Comparison of ENCODE assay signal across 8 cellular contexts in the genomic region with DNA sequence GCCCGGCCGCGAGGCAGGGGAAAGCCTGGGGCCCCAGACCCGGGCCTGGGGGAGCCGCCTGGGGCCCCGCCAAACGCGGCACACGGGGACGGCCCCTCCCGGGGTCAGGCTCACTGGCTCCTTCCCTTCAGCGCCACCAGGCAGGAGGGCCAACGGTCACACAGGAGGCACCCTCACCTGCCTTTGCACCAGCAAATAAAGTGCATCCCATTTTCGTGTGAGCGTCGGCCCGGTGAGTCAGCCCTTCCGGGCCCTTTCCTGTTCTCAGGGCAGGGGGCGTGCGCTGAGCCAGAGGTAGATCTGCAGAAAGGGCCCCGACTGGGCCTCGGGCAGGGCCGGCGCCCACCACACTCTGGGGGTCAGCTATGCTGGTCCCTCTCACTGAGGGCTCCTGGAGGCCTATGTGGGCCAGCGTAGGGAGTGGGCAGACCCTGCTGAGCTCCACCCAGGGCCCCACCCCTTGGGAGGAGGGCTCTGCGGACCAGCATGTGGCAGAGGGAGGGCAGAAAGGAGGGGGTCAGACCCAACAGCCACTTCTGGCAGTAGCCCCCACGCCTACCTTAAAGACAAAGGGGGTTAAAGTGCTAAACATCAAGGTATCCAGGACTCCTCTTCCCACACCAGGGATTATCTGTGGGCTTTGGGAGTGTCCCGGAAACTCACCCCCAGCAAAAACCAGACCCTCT. TPM values are rescaled to one million over a fixed set of nuclear protein-coding genes. Genes with fewer than 3 reads are reported as not detected.
DNase-seq lines count a peak whose midpoint lies in the region; ATAC-seq and TF ChIP-seq lines count a peak whose summit lies in the region.

No MANE protein-coding gene starts in this region.

- H3K9me3 ChIP-seq in esophagus muscularis mucosa = no peaks in the 10 kb centered on the region
- H3K9me3 ChIP-seq in suprapubic skin = no peaks in the 10 kb centered on the region

- peaks cover 39% of the 10 kb centered on the region for H3K4me1 Mint-ChIP-seq in activated T-cell treated with anti-CD3 and anti-CD28 coated beads, Interleukin-2, amount 50 U/mL, for 4 hours (ENCODE audit: low read depth)

- peaks cover 10 to 38% (median 37%) of the 10 kb centered on the region in 4 donors for H3K36me3 ChIP-seq in esophagus muscularis mucosa
- peaks cover 33% of the 10 kb centered on the region for H3K36me3 ChIP-seq in suprapubic skin

- no peaks in the 10 kb centered on the region for H3K9me3 Mint-ChIP-seq in activated T-cell treated with anti-CD3 and anti-CD28 coated beads, Interleukin-2, amount 50 U/mL, for 4 hours

- H3K4me1 ChIP-seq in esophagus muscularis mucosa = peaks cover 47 to 52% (median 51%) of the 10 kb centered on the region in 4 donors
- H3K4me1 ChIP-seq in suprapubic skin = peaks cover 55% of the 10 kb centered on the region

- ATAC-seq in HG03460 (IDR thresholded peaks at IDR 0.05; ENCODE audit: unreplicated experiment) = peak; percentile 20
- ATAC-seq in activated T-cell treated with anti-CD3 and anti-CD28 coated beads, Interleukin-2, amount 50 U/mL, for 4 hours = peak; percentile 53 to 55
- ATAC-seq in HG02884 (IDR thresholded peaks at IDR 0.05; ENCODE audit: unreplicated experiment) = no peak

- intact Hi-C loops in esophagus muscularis mucosa (cut with DNase I) = no loop called here

- TF ChIP-seq CTCF in GM10248 (IDR thresholded peaks at IDR 0.05; ENCODE audit: control extremely low read depth, extremely low read depth, low read depth, missing control alignments) (no peak), esophagus muscularis mucosa (IDR thresholded peaks at IDR 0.05) (no peak), suprapubic skin (IDR thresholded peaks at IDR 0.05) (peak in 1 of 2 donors; percentile 11)

- H3K27ac ChIP-seq in esophagus muscularis mucosa (replicated peaks in 1 of 4) (peak overlapping the region; percentile 61 to 94 (median 71)), suprapubic skin (peak overlapping the region; percentile 64)

- H3K27me3 ChIP-seq in esophagus muscularis mucosa (no peaks in the 10 kb centered on the region), suprapubic skin (no peaks in the 10 kb centered on the region)

- DNase-seq in GM10248 (ENCODE audit: extremely low spot score) (peak; percentile 71), NOMO-1 (lab: John Stamatoyannopoulos, UW; ENCODE audit: unreplicated experiment in 2 of 2) (peak; percentile 35 to 58), esophagus muscularis mucosa (ENCODE audit: extremely low spot score) (no peak), myocyte (ENCODE audit: low read depth) (peak; percentile 87), suprapubic skin (ENCODE audit: low spot score in 2 of 2) (peak in 1 of 2 donors; percentile 84)
- DNase-seq in activated T-cell treated with anti-CD3 and anti-CD28 coated beads, Interleukin-2, amount 50 U/mL, for 4 hours = peak; percentile 71

- H3K4me3 ChIP-seq in esophagus muscularis mucosa (peak overlapping the region; percentile 93 to 100 (median 94)), suprapubic skin (peak overlapping the region; percentile 82)

- POLR2A ChIA-PET in GM10248 (lab: Yijun Ruan, JAX) = no interaction called here

- TF ChIP-seq POLR2A in esophagus muscularis mucosa (IDR thresholded peaks at IDR 0.05; ENCODE audit: low read depth) (peak; percentile 34), suprapubic skin (IDR thresholded peaks at IDR 0.05) (no peak)

- peak overlapping the region; percentile 82 for H3K4me3 Mint-ChIP-seq in activated T-cell treated with anti-CD3 and anti-CD28 coated beads, Interleukin-2, amount 50 U/mL, for 4 hours

- TF ChIP-seq EP300 in esophagus muscularis mucosa (IDR thresholded peaks at IDR 0.05) (no peak), suprapubic skin (IDR thresholded peaks at IDR 0.05) (no peak)

- CTCF ChIA-PET in GM10248 (lab: Yijun Ruan, JAX) = interaction anchor here (1.0 to 2.0 kb wide), 4 partner anchors 9 to 419 kb away, joined by 3 to 9 read pairs (median 4); a partner anchor contains a TSS

- H3K36me3 Mint-ChIP-seq in activated T-cell treated with anti-CD3 and anti-CD28 coated beads, Interleukin-2, amount 50 U/mL, for 4 hours (ENCODE audit: insufficient read depth) = no peaks in the 10 kb centered on the region

- WGBS in esophagus muscularis mucosa = 4% methylated on average over 20 of the region's 28 CpGs
- 1% methylated on average over 25 of the region's 28 CpGs for WGBS in suprapubic skin

- no peaks in the 10 kb centered on the region for H3K27me3 Mint-ChIP-seq in activated T-cell treated with anti-CD3 and anti-CD28 coated beads, Interleukin-2, amount 50 U/mL, for 4 hours (ENCODE audit: low read depth)

RNA-seq across cellular contexts. Expression of a gene that starts 0.9 kb away (rescaled TPM):
- total RNA-seq in activated T-cell treated with anti-CD3 and anti-CD28 coated beads, Interleukin-2, amount 50 U/mL, for 4 hours = 10 to 100 TPM; 48.8 to 59.4 (median 56.6) TPM
- total RNA-seq in esophagus muscularis mucosa = 10 to 100 TPM; 16.6 to 31.0 (median 24.1) TPM
- total RNA-seq in myocyte = 19.9 and 22.3 TPM in 2 replicates
- polyA plus RNA-seq in myocyte (2012) = 33.8 TPM
- total RNA-seq in suprapubic skin = 10 to 100 TPM; 32.3 to 80.1 (median 52.5) TPM

RNA-seq across cellular contexts. Expression of a gene that starts 12.6 kb away (rescaled TPM):
- total RNA-seq in activated T-cell treated with anti-CD3 and anti-CD28 coated beads, Interleukin-2, amount 50 U/mL, for 4 hours = 10 to 100 TPM; 19.8 to 21.0 (median 20.2) TPM
- total RNA-seq in esophagus muscularis mucosa = 10 to 100 TPM in 2 of 4 donors, 1 to 10 TPM in 2; 7.1 to 17.7 (median 12.1) TPM
- 17.8 and 23.2 TPM in 2 replicates for total RNA-seq in myocyte
- 23.9 TPM for polyA plus RNA-seq in myocyte (2012)
- total RNA-seq in suprapubic skin = 10 to 100 TPM; 17.7 to 32.4 (median 24.3) TPM

RNA-seq across cellular contexts. Expression of a gene that starts 22.3 kb away (rescaled TPM):
- 10 to 100 TPM; 14.6 to 17.4 (median 16.8) TPM for total RNA-seq in activated T-cell treated with anti-CD3 and anti-CD28 coated beads, Interleukin-2, amount 50 U/mL, for 4 hours
- 10 to 100 TPM in 1 of 4 donors, 1 to 10 TPM in 3; 2.1 to 11.7 (median 4.4) TPM for total RNA-seq in esophagus muscularis mucosa
- total RNA-seq in myocyte = 1.1 and 9.2 TPM in 2 replicates
- 2.7 TPM for polyA plus RNA-seq in myocyte (2012)
- 10 to 100 TPM in 2 of 4 donors, 1 to 10 TPM in 2; 7.2 to 15.8 (median 9.6) TPM for total RNA-seq in suprapubic skin

RNA-seq across cellular contexts. Expression of a gene that starts 23.8 kb away (rescaled TPM):
- 100 to 1,000 TPM in 1 of 3 donors, 10 to 100 TPM in 2; 95.9 to 101 (median 98.7) TPM for total RNA-seq in activated T-cell treated with anti-CD3 and anti-CD28 coated beads, Interleukin-2, amount 50 U/mL, for 4 hours
- total RNA-seq in esophagus muscularis mucosa (10 to 100 TPM; 46.1 to 64.9 (median 58.7) TPM), myocyte (42.4 and 49.4 TPM in 2 replicates), suprapubic skin (10 to 100 TPM; 70.7 to 93.0 (median 83.9) TPM)
- polyA plus RNA-seq in myocyte (2012) = 64.3 TPM
